Comparison of ENCODE assay signal across 8 cellular contexts in genomic region chr18:12652861-12653401, GRCh38. TPM values are rescaled to one million over a fixed set of nuclear protein-coding genes. Genes with fewer than 3 reads are reported as not detected.
DNase-seq lines count a peak whose midpoint lies in the region; ATAC-seq and TF ChIP-seq lines count a peak whose summit lies in the region.

No MANE protein-coding gene starts in this region.

- peak overlapping the region; percentile 54 for H3K27ac Mint-ChIP-seq in activated naive CD8-positive, alpha-beta T cell treated with anti-CD3 and anti-CD28 coated beads, Interleukin-2, amount 50 U/mL, for 24 hours

- H3K56ac ChIP-seq in IMR-90 (ENCODE audit: extremely low read depth, insufficient read depth, low read length) = no peak overlapping the region

- H2AK5ac ChIP-seq in IMR-90 (ENCODE audit: low read depth, low read length) = no peak overlapping the region

- peaks cover 28% of the 10 kb centered on the region for H4K20me1 ChIP-seq in IMR-90 (ENCODE audit: insufficient read depth, low read length)

- WGBS in IMR-90 (ENCODE audit: extremely low coverage in 2 of 2, insufficient read length in 1 of 2), 2 experiments = no CpG with 5 or more reads among the region's 3 CpGs
- WGBS in esophagus squamous epithelium, 2 donors = 24 to 57% methylated on average over 3 of the region's 3 CpGs

- peaks cover 5% of the 10 kb centered on the region for H3K9me1 ChIP-seq in IMR-90 (ENCODE audit: insufficient read depth, low read length)

- H3K4ac ChIP-seq in IMR-90 (ENCODE audit: low read depth, low read length) = no peak overlapping the region

- no peak overlapping the region for H3K4me3 Mint-ChIP-seq in activated naive CD8-positive, alpha-beta T cell treated with anti-CD3 and anti-CD28 coated beads, Interleukin-2, amount 50 U/mL, for 24 hours

- H2BK5ac ChIP-seq in IMR-90 (ENCODE audit: low read depth, low read length, poor library complexity, severe bottlenecking) = peak overlapping the region; percentile 21

- DNase-seq in Caki2 (ENCODE audit: low read depth) (peak; percentile 56), IMR-90 (peak; percentile 46), medulla oblongata (ENCODE audit: extremely low spot score) (peak; percentile 72), esophagus squamous epithelium (lab: John Stamatoyannopoulos, UW) (no peak)
- no peak for DNase-seq in activated naive CD8-positive, alpha-beta T cell treated with anti-CD3 and anti-CD28 coated beads, Interleukin-2, amount 50 U/mL, for 24 hours
- DNase-seq in NK-92 treated with Interleukin-12 subunit alpha and Interleukin-12 subunit beta, amount 100 ng/mL, for 24 hours (lab: John Stamatoyannopoulos, UW) = no peak

- no peak overlapping the region for H4K5ac ChIP-seq in IMR-90 (ENCODE audit: low read depth, low read length)

- H3K23ac ChIP-seq in IMR-90 (ENCODE audit: low read depth, low read length) = peak overlapping the region; percentile 33; the same call in 1 of the 2 replicates

- H3K27me3 ChIP-seq in IMR-90 (ENCODE audit: control insufficient read depth, insufficient read depth, low read length) (no peaks in the 10 kb centered on the region), esophagus squamous epithelium (no peaks in the 10 kb centered on the region)

- H2AK9ac ChIP-seq in IMR-90 (replicated peaks; ENCODE audit: low read depth, low read length, poor library complexity) = peak overlapping the region; percentile 44

- H3K79me1 ChIP-seq in IMR-90 (ENCODE audit: low read depth in 1 of 2, low read length in 2 of 2) = peaks cover 3 to 55% of the 10 kb centered on the region in 2 experiments

- H2BK20ac ChIP-seq in IMR-90 (ENCODE audit: low read depth, low read length) = no peak overlapping the region

- H3K9me3 Mint-ChIP-seq in activated naive CD8-positive, alpha-beta T cell treated with anti-CD3 and anti-CD28 coated beads, Interleukin-2, amount 50 U/mL, for 24 hours = no peaks in the 10 kb centered on the region

- H3K27ac ChIP-seq in IMR-90 (ENCODE audit: insufficient read depth, low read length) (no peak overlapping the region), esophagus squamous epithelium (no peak overlapping the region)

- H3K36me3 ChIP-seq in IMR-90 (ENCODE audit: control insufficient read depth, insufficient read depth, low read length) = no peaks in the 10 kb centered on the region; the same call in 1 of the 2 replicates
- no peaks in the 10 kb centered on the region for H3K36me3 ChIP-seq in esophagus squamous epithelium

- H3K4me1 Mint-ChIP-seq in activated naive CD8-positive, alpha-beta T cell treated with anti-CD3 and anti-CD28 coated beads, Interleukin-2, amount 50 U/mL, for 24 hours = peaks cover 24% of the 10 kb centered on the region

- POLR2A ChIA-PET in IMR-90 (lab: Charles Lee; ENCODE audit: unreplicated experiment) = no interaction called here

- no peak overlapping the region for H2BK120ac ChIP-seq in IMR-90 (ENCODE audit: low read depth, low read length)

- no peak overlapping the region for H4K91ac ChIP-seq in IMR-90 (ENCODE audit: insufficient read depth, low read depth, low read length)

- TF ChIP-seq RAD21 in IMR-90 (IDR thresholded peaks at IDR 0.05; ENCODE audit: low read length) = no peak

- dilution Hi-C loops in IMR-90 (cut with HindIII; ENCODE audit: low sequenced_read_pairs, unreplicated experiment) = no loop called here

- CTCF ChIA-PET in IMR-90 (lab: Yijun Ruan, JAX) = no interaction called here

- H3K9me3 ChIP-seq in IMR-90 (ENCODE audit: control insufficient read depth, insufficient read depth, low read length) (no peaks in the 10 kb centered on the region), esophagus squamous epithelium (no peaks in the 10 kb centered on the region)

- no peak overlapping the region for H3K9ac ChIP-seq in IMR-90 (ENCODE audit: low read depth, low read length)

- H3K4me3 ChIP-seq in IMR-90 (ENCODE audit: insufficient read depth, low read depth, low read length) (no peak overlapping the region), esophagus squamous epithelium (no peak overlapping the region)

- H3K27me3 Mint-ChIP-seq in activated naive CD8-positive, alpha-beta T cell treated with anti-CD3 and anti-CD28 coated beads, Interleukin-2, amount 50 U/mL, for 24 hours = peaks cover 37% of the 10 kb centered on the region

- no peak for TF ChIP-seq POLR2A in IMR-90 (IDR thresholded peaks at IDR 0.05; ENCODE audit: low read depth, low read length)
- no peak for TF ChIP-seq POLR2A in esophagus squamous epithelium (IDR thresholded peaks at IDR 0.05)

- TF ChIP-seq CTCF in IMR-90 (conservative IDR thresholded peaks at IDR 0.05; ENCODE audit: low read depth, low read length) (no peak), esophagus squamous epithelium (IDR thresholded peaks at IDR 0.05) (no peak)

- H3K14ac ChIP-seq in IMR-90 (replicated peaks; ENCODE audit: low read depth, low read length) = 0 out of 2 replicates have a peak overlapping the region, but pooled peaks have one; percentile 43

- in situ Hi-C loops in Caki2 (cut with HindIII; ENCODE audit: low pct_unique_long_range_greater_than_20kb, low sequenced_read_pairs) (no loop called here), IMR-90 (cut with MboI; ENCODE audit: low sequenced_read_pairs) (no loop called here)

- no TSS peak for BruUV-seq in IMR-90 (replicated peaks; lab: Mats Ljungman, UMichigan)

- H2AFZ ChIP-seq in IMR-90 (replicated peaks; ENCODE audit: low read length, poor library complexity) = no peak overlapping the region

- H3K4me1 ChIP-seq in IMR-90 (ENCODE audit: control insufficient read depth, insufficient read depth, low read length) (peaks cover 4% of the 10 kb centered on the region), esophagus squamous epithelium (peaks cover 0 to 35% (median 12%) of the 10 kb centered on the region in 3 donors)

- H3K18ac ChIP-seq in IMR-90 (ENCODE audit: low read depth, low read length) = no peak overlapping the region

- no peaks in the 10 kb centered on the region for H3K36me3 Mint-ChIP-seq in activated naive CD8-positive, alpha-beta T cell treated with anti-CD3 and anti-CD28 coated beads, Interleukin-2, amount 50 U/mL, for 24 hours (ENCODE audit: low read depth)

- no peak overlapping the region for H2BK15ac ChIP-seq in IMR-90 (ENCODE audit: low read depth, low read length)

- peak overlapping the region; percentile 32; the same call in 1 of the 2 replicates for H3K4me2 ChIP-seq in IMR-90 (ENCODE audit: low read depth, low read length)

- H4K8ac ChIP-seq in IMR-90 (ENCODE audit: low read depth in 2 of 2, low read length in 2 of 2) = no peak overlapping the region; a peak in 1 of 4 replicates

- ATAC-seq in IMR-90 (ENCODE audit: low read depth) (no peak), GM21619 (IDR thresholded peaks at IDR 0.05; ENCODE audit: unreplicated experiment) (no peak), HG03565 (IDR thresholded peaks at IDR 0.05; ENCODE audit: unreplicated experiment) (no peak)
- ATAC-seq in activated naive CD8-positive, alpha-beta T cell treated with anti-CD3 and anti-CD28 coated beads, Interleukin-2, amount 50 U/mL, for 24 hours = peak; percentile 74

- intact Hi-C loops in IMR-90 (cut with micrococcal nuclease) = no loop called here
- intact Hi-C loops in esophagus squamous epithelium (cut with DNase I) = no loop called here

TF ChIP-seq in IMR-90, 13 proteins besides CTCF, POLR2A, EP300 and RAD21:
- TF ChIP-seq MAZ (IDR thresholded peaks at IDR 0.05; ENCODE audit: borderline replicate concordance, low read depth, low read length) = no peak
- 0 out of 2 replicates have a peak, but pooled peaks have one; percentile 6 for TF ChIP-seq FOS (IDR thresholded peaks at IDR 0.05; ENCODE audit: low read depth, low read length)

RNA-seq across cellular contexts. Expression of gene SPIRE1, which starts 5.0 kb away (rescaled TPM):
- total RNA-seq in Caki2 (2014; rRNA removed; shearing (Covaris generic); ENCODE audit: low replicate concordance) = 11.4 and 40.2 TPM in 2 replicates
- total RNA-seq in IMR-90 (2012; rRNA removed) (28.3 and 31.4 TPM in 2 replicates), esophagus squamous epithelium (10 to 100 TPM in 3 of 4 donors, 1 to 10 TPM in 1; 1.9 to 25.3 (median 13.4) TPM)
- 10.9 and 11.6 TPM in 2 replicates for polyA plus RNA-seq in IMR-90 (2012; rRNA removed)
- 3.9 and 8.2 TPM in 2 replicates for polyA plus RNA-seq in IMR-90 (2012; cell fraction: cytosol; rRNA removed)
- 6.4 and 38.7 TPM in 2 replicates for polyA plus RNA-seq in IMR-90 (2012; cell fraction: nucleus; rRNA removed; ENCODE audit: low replicate concordance)

RNA-seq across cellular contexts. Expression of gene CEP76, which starts 49.6 kb away (rescaled TPM):
- 21.5 and 22.4 TPM in 2 replicates for total RNA-seq in Caki2 (2014; rRNA removed; shearing (Covaris generic); ENCODE audit: low replicate concordance)
- total RNA-seq in IMR-90 (2012; rRNA removed) = 8.1 and 8.3 TPM in 2 replicates
- 4.8 and 5.1 TPM in 2 replicates for polyA plus RNA-seq in IMR-90 (2012; rRNA removed)
- 1.6 and 4.0 TPM in 2 replicates for polyA plus RNA-seq in IMR-90 (2012; cell fraction: cytosol; rRNA removed)
- 2.7 and 5.1 TPM in 2 replicates for polyA plus RNA-seq in IMR-90 (2012; cell fraction: nucleus; rRNA removed; ENCODE audit: low replicate concordance)
- 10 to 100 TPM; 10.7 to 13.6 (median 11.6) TPM for total RNA-seq in esophagus squamous epithelium

RNA-seq across cellular contexts. Expression of gene PSMG2, which starts 49.9 kb away (rescaled TPM):
- 97.2 and 115 TPM in 2 replicates for total RNA-seq in Caki2 (2014; rRNA removed; shearing (Covaris generic); ENCODE audit: low replicate concordance)
- 59.5 and 60.8 TPM in 2 replicates for total RNA-seq in IMR-90 (2012; rRNA removed)
- 30.4 and 34.4 TPM in 2 replicates for polyA plus RNA-seq in IMR-90 (2012; rRNA removed)
- 16.0 and 17.5 TPM in 2 replicates for polyA plus RNA-seq in IMR-90 (2012; cell fraction: cytosol; rRNA removed)
- polyA plus RNA-seq in IMR-90 (2012; cell fraction: nucleus; rRNA removed; ENCODE audit: low replicate concordance) = 5.7 and 26.1 TPM in 2 replicates
- total RNA-seq in esophagus squamous epithelium = 10 to 100 TPM; 41.6 to 89.9 (median 71.2) TPM

Comparison
In these comparisons a context has a peak if more than half of its experiments do, and no peak if none do; other contexts are left out.
1. DNase-seq: peak in Caki2 (single experiment), IMR-90 (single experiment) and medulla oblongata (single experiment); none in activated naive CD8-positive, alpha-beta T cell treated with anti-CD3 and anti-CD28 coated beads, Interleukin-2, amount 50 U/mL, for 24 hours (single experiment), esophagus squamous epithelium (single experiment) and NK-92 treated with Interleukin-12 subunit alpha and Interleukin-12 subunit beta, amount 100 ng/mL, for 24 hours (single experiment).